ENCODE assay signal across 8 cellular contexts in genomic region chr21:45386728-45387371, GRCh38. TPM values are rescaled to one million over a fixed set of nuclear protein-coding genes. Genes with fewer than 3 reads are reported as not detected.
DNase-seq lines count a peak whose midpoint lies in the region; ATAC-seq, FAIRE-seq and TF ChIP-seq lines count a peak whose summit lies in the region.

No MANE protein-coding gene starts in this region.

- H3K9me3 ChIP-seq in BE2C (0 out of 2 replicates have a peak, but pooled peaks cover 2% of the 10 kb centered on the region), fibroblast of lung (ENCODE audit: control insufficient read depth, insufficient read depth, low read depth, low read length) (no peaks in the 10 kb centered on the region)

- peak; percentile 85 for FAIRE-seq in RCC 7860 (lab: Jason Lieb, UNC)

- H2AK5ac ChIP-seq in mesendoderm (ENCODE audit: low read length), result no peak overlapping the region

- ATAC-seq in omental fat pad (ENCODE audit: low FRiP score), result peak; percentile 64
- no peak for ATAC-seq in GM21529 (IDR thresholded peaks at IDR 0.05; ENCODE audit: unreplicated experiment)

- H3K9ac ChIP-seq in fibroblast of lung (ENCODE audit: insufficient read depth, low read length), result peak overlapping the region; percentile 41
- H3K9ac ChIP-seq in mesendoderm (ENCODE audit: low read length), result no peak overlapping the region

- H3K27ac ChIP-seq in fibroblast of lung (ENCODE audit: insufficient read depth, low read length) (peak overlapping the region; percentile 64), mesendoderm (ENCODE audit: low read depth, low read length) (no peak overlapping the region)

- TF ChIP-seq CTCF in BE2C (IDR thresholded peaks at IDR 0.05; ENCODE audit: low read depth, low read length) (no peak), fibroblast of lung (conservative IDR thresholded peaks at IDR 0.05 in 1 of 2, IDR thresholded peaks at IDR 0.05 in 1 of 2; ENCODE audit: low read depth in 1 of 2, low read length in 2 of 2) (peak; percentile 28 to 42), omental fat pad (IDR thresholded peaks at IDR 0.05) (no peak)

- H4K8ac ChIP-seq in mesendoderm (ENCODE audit: low read depth, low read length), result no peak overlapping the region

- H3K18ac ChIP-seq in mesendoderm (ENCODE audit: low read length), result no peak overlapping the region

- no peak overlapping the region for H2BK120ac ChIP-seq in mesendoderm (ENCODE audit: low read depth, low read length)

- no peak overlapping the region for H4K5ac ChIP-seq in mesendoderm (ENCODE audit: low read length)

- H2BK5ac ChIP-seq in mesendoderm (ENCODE audit: low read length), result no peak overlapping the region

- H3K56ac ChIP-seq in mesendoderm (ENCODE audit: low read length), result no peak overlapping the region

- no peak overlapping the region for H3K4ac ChIP-seq in mesendoderm (ENCODE audit: low read depth, low read length)

- H3K4me2 ChIP-seq in fibroblast of lung (ENCODE audit: extremely low read depth, insufficient read depth, low read length) (peak overlapping the region; percentile 68), mesendoderm (ENCODE audit: low read length) (no peak overlapping the region)

- no peaks in the 10 kb centered on the region for H3K36me3 ChIP-seq in BE2C
- H3K36me3 ChIP-seq in fibroblast of lung (ENCODE audit: control insufficient read depth, insufficient read depth, low read length), result no peaks in the 10 kb centered on the region
- no peaks in the 10 kb centered on the region for H3K36me3 ChIP-seq in mesendoderm (ENCODE audit: control insufficient read depth, insufficient read depth, low read length)

- H3K4me1 ChIP-seq in BE2C (no peaks in the 10 kb centered on the region; the same call in 1 of the 2 replicates), fibroblast of lung (ENCODE audit: control insufficient read depth, extremely low read depth, insufficient read depth, low read length) (peaks cover 18% of the 10 kb centered on the region), mesendoderm (ENCODE audit: control insufficient read depth, low read depth, low read length) (no peaks in the 10 kb centered on the region)

- H3K27me3 ChIP-seq in BE2C (no peaks in the 10 kb centered on the region), fibroblast of lung (ENCODE audit: control insufficient read depth, insufficient read depth, low read length) (no peaks in the 10 kb centered on the region), mesendoderm (ENCODE audit: insufficient read depth, low read length, poor library complexity) (no peaks in the 10 kb centered on the region)

- H2AFZ ChIP-seq in fibroblast of lung (ENCODE audit: low read length), result peak overlapping the region; percentile 65

- DNase-seq in BE2C (peak; percentile 34), RCC 7860 (ENCODE audit: low spot score) (peak; percentile 82), fibroblast of lung (ENCODE audit: low read depth in 2 of 2) (peak; percentile 90 to 97), omental fat pad (ENCODE audit: low spot score) (no peak), NCI-H345 (lab: John Stamatoyannopoulos, UW) (no peak), mesendoderm (no peak), SKM-1 treated with dmso at 0.1 percent for 144 hours (lab: John Stamatoyannopoulos, UW; ENCODE audit: unreplicated experiment) (no peak)

- H3K4me3 ChIP-seq in BE2C (ENCODE audit: low read depth, low read length) (no peak overlapping the region), fibroblast of lung (replicated peaks in 1 of 4; ENCODE audit: control extremely low read depth in 1 of 4, insufficient read depth in 1 of 4, low read depth in 3 of 4, low read length in 4 of 4) (no peak overlapping the region), mesendoderm (ENCODE audit: low read length) (no peak overlapping the region)

- no peak overlapping the region for H3K23ac ChIP-seq in mesendoderm (ENCODE audit: low read length)

- H3K79me1 ChIP-seq in mesendoderm (ENCODE audit: low read length), result no peaks in the 10 kb centered on the region

- H3K79me2 ChIP-seq in fibroblast of lung (ENCODE audit: control insufficient read depth, insufficient read depth, low read length), result no peaks in the 10 kb centered on the region
- H3K79me2 ChIP-seq in mesendoderm (ENCODE audit: control insufficient read depth, insufficient read depth, low read length), result no peaks in the 10 kb centered on the region

- WGBS in mesendoderm (ENCODE audit: extremely low coverage, insufficient coverage, low lambda C conversion rate), result no CpG with 5 or more reads among the region's 20 CpGs

- no peak overlapping the region for H2BK15ac ChIP-seq in mesendoderm (replicated peaks; ENCODE audit: low read depth)

- no peaks in the 10 kb centered on the region for H4K20me1 ChIP-seq in fibroblast of lung (ENCODE audit: control insufficient read depth, extremely low read depth, insufficient read depth, low read length)

RNA-seq across cellular contexts. Expression of gene COL18A1, which starts 18.1 kb away (rescaled TPM):
- polyA plus RNA-seq in BE2C (2012; ENCODE audit: insufficient read depth, insufficient read length, low read depth), result 11.7 TPM
- total RNA-seq in fibroblast of lung, result 26.2 and 38.8 TPM in 2 replicates
- 9.0 and 24.3 TPM in 2 replicates for polyA plus RNA-seq in fibroblast of lung
- 25.9 and 60.7 TPM in 2 replicates for polyA plus RNA-seq in fibroblast of lung (2012)
- 10.5 and 29.1 TPM in 2 replicates for polyA minus RNA-seq in fibroblast of lung (ENCODE audit: low replicate concordance)
- 100 to 1,000 TPM in 2 of 4 donors, 10 to 100 TPM in 2; 64.7 to 110 (median 98.9) TPM for total RNA-seq in omental fat pad
- polyA plus RNA-seq in mesendoderm (2013, experiment 1 of 2), result 84.0 TPM
- polyA plus RNA-seq in mesendoderm (2013, experiment 2 of 2), result 85.5 TPM

Comparison
In these comparisons a context has a peak if more than half of its experiments do, and no peak if none do; other contexts are left out.
1. DNase-seq: peak in BE2C (single experiment), RCC 7860 (single experiment) and fibroblast of lung (2 of 2); none in omental fat pad (single experiment), NCI-H345 (single experiment), mesendoderm (single experiment) and SKM-1 treated with dmso at 0.1 percent for 144 hours (single experiment).
2. CTCF ChIP-seq: peak in fibroblast of lung (2 of 2); none in BE2C (single experiment) and omental fat pad (0 of 3).